11 cellular contexts compared by ENCODE assay signal in genomic region chr22:39634530-39635399, GRCh38.
DNase-seq lines count a peak whose midpoint lies in the region; ATAC-seq and TF ChIP-seq lines count a peak whose summit lies in the region.
"Had no signal": no experiment of that assay in that cellular context is flagged by ENCODE, and none has a peak within 500 bp of the region (broad histone marks: within the 10 kb centered on the region; RNA-seq: fewer than 3 reads in every experiment).

No MANE protein-coding gene starts in this region.

- peaks cover 4 to 9% (median 8%) of the 10 kb centered on the region in 3 donors for H3K27me3 Mint-ChIP-seq in CD14-positive monocyte (ENCODE audit: low read depth in 3 of 3)

- no peaks in the 10 kb centered on the region for H3K27me3 ChIP-seq in adrenal gland
- no peaks in the 10 kb centered on the region for H3K27me3 ChIP-seq in upper lobe of right lung

- no peaks in the 10 kb centered on the region for H3K4me1 ChIP-seq in adrenal gland (replicated peaks in 1 of 2)
- H3K4me1 ChIP-seq in upper lobe of right lung, result no peaks in the 10 kb centered on the region

- no peak for TF ChIP-seq POLR2A in adrenal gland (IDR thresholded peaks at IDR 0.05)

- H3K27ac Mint-ChIP-seq in CD14-positive monocyte, result no peak overlapping the region
- H3K27ac Mint-ChIP-seq: memory B cell had no signal

- no peak for ATAC-seq in sciatic nerve
- no peak for ATAC-seq in upper lobe of right lung
- ATAC-seq in GM21367 (IDR thresholded peaks at IDR 0.05; ENCODE audit: unreplicated experiment), result no peak

- no peak overlapping the region for H3K4me3 Mint-ChIP-seq in CD14-positive monocyte
- H3K4me3 Mint-ChIP-seq: memory B cell had no signal

- no peak for TF ChIP-seq CTCF in C4-2B (conservative IDR thresholded peaks at IDR 0.05)
- no peak for TF ChIP-seq CTCF in adrenal gland (IDR thresholded peaks at IDR 0.05)
- no peak for TF ChIP-seq CTCF in CD14-positive monocyte (IDR thresholded peaks at IDR 0.05)
- TF ChIP-seq CTCF in upper lobe of right lung (IDR thresholded peaks at IDR 0.05), result no peak

- no peak overlapping the region for H3K4me3 ChIP-seq in adrenal gland
- H3K4me3 ChIP-seq in upper lobe of right lung, result no peak overlapping the region
- H3K4me3 ChIP-seq: thoracic aorta had no signal

- peak overlapping the region; percentile 66 for H3K27ac ChIP-seq in C4-2B
- no peak overlapping the region for H3K27ac ChIP-seq in adrenal gland
- no peak overlapping the region for H3K27ac ChIP-seq in upper lobe of right lung
- H3K27ac ChIP-seq: thoracic aorta had no signal

- H3K36me3 ChIP-seq in adrenal gland (replicated peaks in 1 of 2) (no peaks in the 10 kb centered on the region), upper lobe of right lung (no peaks in the 10 kb centered on the region)
- H3K36me3 ChIP-seq: thoracic aorta had no signal

- intact Hi-C loops in adrenal gland (cut with DNase I) (no loop called here), CD14-positive monocyte (cut with micrococcal nuclease) (no loop called here), sciatic nerve (cut with DNase I) (no loop called here), upper lobe of right lung (cut with DNase I) (no loop called here)

- WGBS in adrenal gland, 4 donors, result 60 to 65% (median 64%) methylated on average over 18 of the region's 18 CpGs

- no peaks in the 10 kb centered on the region for H3K36me3 Mint-ChIP-seq in CD14-positive monocyte

- H3K9me3 ChIP-seq in adrenal gland (replicated peaks in 1 of 3) (no peaks in the 10 kb centered on the region), upper lobe of right lung (peaks cover 3% of the 10 kb centered on the region)
- H3K9me3 ChIP-seq: thoracic aorta had no signal

- DNase-seq in HS-5 (ENCODE audit: low read depth), result peak; percentile 82
- peak; percentile 63 to 87 (median 84) for DNase-seq in adrenal gland
- peak; percentile 70 to 88 for DNase-seq in lung microvascular endothelial cell (ENCODE audit: low read depth in 2 of 2)
- DNase-seq in CD14-positive monocyte (ENCODE audit: low spot score), result no peak
- no peak for DNase-seq in sciatic nerve (ENCODE audit: low spot score)
- no peak for DNase-seq in upper lobe of right lung
- DNase-seq: activated CD4-positive, CD25-positive, alpha-beta regulatory T cell treated with anti-CD3 and anti-CD28 coated beads, Interleukin-2, amount 50 U/mL, for 72 hours had no signal

- peaks cover 0 to 2% (median 0%) of the 10 kb centered on the region in 7 donors for H3K9me3 Mint-ChIP-seq in CD14-positive monocyte

- peaks cover 5% of the 10 kb centered on the region for H3K4me1 Mint-ChIP-seq in CD14-positive monocyte

Comparison
In these comparisons a context has a peak if more than half of its experiments do, and no peak if none do; other contexts are left out.
1. DNase-seq: peak in HS-5 (single experiment), adrenal gland (7 of 7) and lung microvascular endothelial cell (2 of 2); none in CD14-positive monocyte (single experiment), sciatic nerve (single experiment) and upper lobe of right lung (single experiment).